Comparison of ENCODE assay signal across 10 cellular contexts in the genomic region with DNA sequence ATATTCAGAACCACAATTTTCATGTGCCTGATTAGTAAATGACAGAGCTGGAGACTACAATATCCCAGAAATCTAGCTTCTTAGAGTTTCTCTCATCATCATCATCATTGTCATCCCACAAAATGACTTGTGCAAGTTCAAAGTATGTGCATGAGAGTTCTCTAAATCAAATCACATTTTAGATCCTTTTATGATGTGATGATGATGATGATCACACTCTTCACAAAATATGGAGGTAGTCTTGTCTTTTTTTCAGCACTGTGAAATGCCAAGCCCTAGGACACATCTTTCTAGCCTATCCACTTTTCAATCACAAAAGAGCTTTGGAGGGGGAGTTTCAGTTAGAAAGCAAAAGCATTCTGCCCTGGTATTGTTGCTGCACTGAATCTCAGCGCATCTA. TPM values are rescaled to one million over a fixed set of nuclear protein-coding genes. Genes with fewer than 3 reads are reported as not detected.
DNase-seq lines count a peak whose midpoint lies in the region; ATAC-seq and TF ChIP-seq lines count a peak whose summit lies in the region.
"Had no signal": no experiment of that assay in that cellular context is flagged by ENCODE, and none has a peak within 500 bp of the region (broad histone marks: within the 10 kb centered on the region; RNA-seq: fewer than 3 reads in every experiment).

No MANE protein-coding gene starts in this region.

- intact Hi-C loops in transverse colon (cut with DNase I; ENCODE audit: low total_unique reads), result no loop called here

- H3K9me3 Mint-ChIP-seq in activated naive CD4-positive, alpha-beta T cell treated with anti-CD3 and anti-CD28 coated beads, Interleukin-2, amount 10 ng/mL, durations not matched to agents 7 days and 5 days, result no peaks in the 10 kb centered on the region
- no peaks in the 10 kb centered on the region for H3K9me3 Mint-ChIP-seq in T-helper 2 cell treated with Interferon-gamma antibody and Interleukin-4, amounts not matched to agents 5 μg/mL and 100 μg/mL, for 36 hours

- H3K4me3 Mint-ChIP-seq in activated naive CD4-positive, alpha-beta T cell treated with anti-CD3 and anti-CD28 coated beads, Interleukin-2, amount 10 ng/mL, durations not matched to agents 7 days and 5 days, result peak overlapping the region; percentile 75
- H3K4me3 Mint-ChIP-seq in T-helper 2 cell treated with Interferon-gamma antibody and Interleukin-4, amounts not matched to agents 5 μg/mL and 100 μg/mL, for 36 hours, result peak overlapping the region; percentile 80

- H3K36me3 ChIP-seq in liver (ENCODE audit: control insufficient read depth in 4 of 4, insufficient read depth in 3 of 4, low read depth in 1 of 4, low read length in 3 of 4), result no peaks in the 10 kb centered on the region
- H3K36me3 ChIP-seq in transverse colon, result no peaks in the 10 kb centered on the region

- peaks cover 60% of the 10 kb centered on the region for H3K4me1 Mint-ChIP-seq in activated naive CD4-positive, alpha-beta T cell treated with anti-CD3 and anti-CD28 coated beads, Interleukin-2, amount 10 ng/mL, durations not matched to agents 7 days and 5 days
- peaks cover 25% of the 10 kb centered on the region for H3K4me1 Mint-ChIP-seq in T-helper 2 cell treated with Interferon-gamma antibody and Interleukin-4, amounts not matched to agents 5 μg/mL and 100 μg/mL, for 36 hours (ENCODE audit: low read depth)

- peak overlapping the region in 1 of 2 donors; percentile 44 for H3K9ac ChIP-seq in liver (ENCODE audit: low read depth in 1 of 2, low read length in 2 of 2)

- no peak for ATAC-seq in HG03439 (IDR thresholded peaks at IDR 0.05; ENCODE audit: unreplicated experiment)

- no peaks in the 10 kb centered on the region for H3K27me3 ChIP-seq in liver (ENCODE audit: control insufficient read depth in 4 of 4, insufficient read depth in 4 of 4, low read length in 3 of 4)
- no peaks in the 10 kb centered on the region for H3K27me3 ChIP-seq in transverse colon

- TF ChIP-seq EP300 in transverse colon (IDR thresholded peaks at IDR 0.05; ENCODE audit: low read depth), result no peak

- peak overlapping the region; percentile 85 to 87 for H3K27ac ChIP-seq in liver (ENCODE audit: low read depth in 1 of 2, low read length in 2 of 2)
- H3K27ac ChIP-seq in transverse colon, result peak overlapping the region; percentile 59 to 77 (median 66)

- WGBS in liver, result 87% methylated on average over 1 of the region's 1 CpG
- 83% methylated on average over 1 of the region's 1 CpG; no CpG with 5 or more reads in 1 of the 2 donors for WGBS in transverse colon (ENCODE audit: low coverage in 1 of 2), 2 donors

- H3K4me1 ChIP-seq in liver (ENCODE audit: control insufficient read depth in 4 of 4, insufficient read depth in 4 of 4, low read length in 3 of 4) (peaks cover 2 to 28% (median 20%) of the 10 kb centered on the region in 4 donors), transverse colon (peaks cover 0 to 46% (median 5%) of the 10 kb centered on the region in 4 donors)
- H3K4me1 ChIP-seq: psoas muscle had no signal

- no peak for DNase-seq in activated naive CD4-positive, alpha-beta T cell treated with anti-CD3 and anti-CD28 coated beads, Interleukin-2, amount 10 ng/mL, durations not matched to agents 7 days and 5 days
- no peak for DNase-seq in activated naive CD4-positive, alpha-beta T cell treated with Interleukin-2 at 50 U/mL for 16 hours
- DNase-seq in T-helper 2 cell treated with Interferon-gamma antibody and Interleukin-4, amounts not matched to agents 5 μg/mL and 100 μg/mL, for 36 hours (ENCODE audit: low spot score), result no peak
- DNase-seq in transverse colon, result no peak
- DNase-seq in NCI-H510A (lab: John Stamatoyannopoulos, UW), result no peak
- DNase-seq in occipital lobe (lab: John Stamatoyannopoulos, UW), result no peak
- DNase-seq: kidney, psoas muscle had no signal

- H3K4me3 ChIP-seq in liver (ENCODE audit: low read depth in 1 of 3, low read length in 3 of 3) (no peak overlapping the region), transverse colon (no peak overlapping the region)

- H3K36me3 Mint-ChIP-seq in activated naive CD4-positive, alpha-beta T cell treated with anti-CD3 and anti-CD28 coated beads, Interleukin-2, amount 10 ng/mL, durations not matched to agents 7 days and 5 days, result peaks cover 8% of the 10 kb centered on the region
- H3K36me3 Mint-ChIP-seq in T-helper 2 cell treated with Interferon-gamma antibody and Interleukin-4, amounts not matched to agents 5 μg/mL and 100 μg/mL, for 36 hours (ENCODE audit: low read depth), result no peaks in the 10 kb centered on the region

- CTCF ChIA-PET in activated naive CD4-positive, alpha-beta T cell treated with anti-CD3 and anti-CD28 coated beads, Interleukin-2, amount 10 ng/mL, durations not matched to agents 7 days and 5 days (lab: Charles Lee), result interaction anchor here (1.7 kb wide), 1 partner anchor 262 kb away, joined by 4 read pairs; a partner anchor contains a TSS

- in situ Hi-C loops in transverse colon (cut with MboI; ENCODE audit: low pct_ligation_motif_present in 1 of 4, low pct_unique_long_range_greater_than_20kb in 1 of 4, low sequenced_read_pairs in 3 of 4), result no loop called here

- TF ChIP-seq POLR2A in transverse colon (IDR thresholded peaks at IDR 0.05), result no peak

- H3K27ac Mint-ChIP-seq in activated naive CD4-positive, alpha-beta T cell treated with anti-CD3 and anti-CD28 coated beads, Interleukin-2, amount 10 ng/mL, durations not matched to agents 7 days and 5 days, result peak overlapping the region; percentile 97
- H3K27ac Mint-ChIP-seq in T-helper 2 cell treated with Interferon-gamma antibody and Interleukin-4, amounts not matched to agents 5 μg/mL and 100 μg/mL, for 36 hours, result peak overlapping the region; percentile 89

- H3K9me3 ChIP-seq in liver (ENCODE audit: control insufficient read depth in 4 of 4, low read length in 3 of 4), result no peaks in the 10 kb centered on the region
- no peaks in the 10 kb centered on the region for H3K9me3 ChIP-seq in transverse colon
- H3K9me3 ChIP-seq: psoas muscle had no signal

- no peak for TF ChIP-seq RAD21 in liver (IDR thresholded peaks at IDR 0.05)

- H3K27me3 Mint-ChIP-seq in activated naive CD4-positive, alpha-beta T cell treated with anti-CD3 and anti-CD28 coated beads, Interleukin-2, amount 10 ng/mL, durations not matched to agents 7 days and 5 days, result no peaks in the 10 kb centered on the region
- no peaks in the 10 kb centered on the region for H3K27me3 Mint-ChIP-seq in T-helper 2 cell treated with Interferon-gamma antibody and Interleukin-4, amounts not matched to agents 5 μg/mL and 100 μg/mL, for 36 hours (ENCODE audit: low read depth)

- no peak for TF ChIP-seq CTCF in liver (IDR thresholded peaks at IDR 0.05; ENCODE audit: low read depth, low read length, missing input control)
- TF ChIP-seq CTCF in transverse colon (IDR thresholded peaks at IDR 0.05), result no peak

TF ChIP-seq in liver, 16 proteins besides CTCF, POLR2A, EP300 and RAD21 (continues in another document):
- TF ChIP-seq, protein P1, sequence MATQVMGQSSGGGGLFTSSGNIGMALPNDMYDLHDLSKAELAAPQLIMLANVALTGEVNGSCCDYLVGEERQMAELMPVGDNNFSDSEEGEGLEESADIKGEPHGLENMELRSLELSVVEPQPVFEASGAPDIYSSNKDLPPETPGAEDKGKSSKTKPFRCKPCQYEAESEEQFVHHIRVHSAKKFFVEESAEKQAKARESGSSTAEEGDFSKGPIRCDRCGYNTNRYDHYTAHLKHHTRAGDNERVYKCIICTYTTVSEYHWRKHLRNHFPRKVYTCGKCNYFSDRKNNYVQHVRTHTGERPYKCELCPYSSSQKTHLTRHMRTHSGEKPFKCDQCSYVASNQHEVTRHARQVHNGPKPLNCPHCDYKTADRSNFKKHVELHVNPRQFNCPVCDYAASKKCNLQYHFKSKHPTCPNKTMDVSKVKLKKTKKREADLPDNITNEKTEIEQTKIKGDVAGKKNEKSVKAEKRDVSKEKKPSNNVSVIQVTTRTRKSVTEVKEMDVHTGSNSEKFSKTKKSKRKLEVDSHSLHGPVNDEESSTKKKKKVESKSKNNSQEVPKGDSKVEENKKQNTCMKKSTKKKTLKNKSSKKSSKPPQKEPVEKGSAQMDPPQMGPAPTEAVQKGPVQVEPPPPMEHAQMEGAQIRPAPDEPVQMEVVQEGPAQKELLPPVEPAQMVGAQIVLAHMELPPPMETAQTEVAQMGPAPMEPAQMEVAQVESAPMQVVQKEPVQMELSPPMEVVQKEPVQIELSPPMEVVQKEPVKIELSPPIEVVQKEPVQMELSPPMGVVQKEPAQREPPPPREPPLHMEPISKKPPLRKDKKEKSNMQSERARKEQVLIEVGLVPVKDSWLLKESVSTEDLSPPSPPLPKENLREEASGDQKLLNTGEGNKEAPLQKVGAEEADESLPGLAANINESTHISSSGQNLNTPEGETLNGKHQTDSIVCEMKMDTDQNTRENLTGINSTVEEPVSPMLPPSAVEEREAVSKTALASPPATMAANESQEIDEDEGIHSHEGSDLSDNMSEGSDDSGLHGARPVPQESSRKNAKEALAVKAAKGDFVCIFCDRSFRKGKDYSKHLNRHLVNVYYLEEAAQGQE (IDR thresholded peaks at IDR 0.05), result no peak
- TF ChIP-seq HNF4A (conservative IDR thresholded peaks at IDR 0.05) (no peak), SP1 (IDR thresholded peaks at IDR 0.05) (no peak), RXRA (IDR thresholded peaks at IDR 0.05) (no peak), FOXA1 (IDR thresholded peaks at IDR 0.05) (no peak), NR2F2 (IDR thresholded peaks at IDR 0.05) (no peak), FOXA2 (IDR thresholded peaks at IDR 0.05) (no peak), JUND (IDR thresholded peaks at IDR 0.05) (no peak)
- TF ChIP-seq, protein P2, sequence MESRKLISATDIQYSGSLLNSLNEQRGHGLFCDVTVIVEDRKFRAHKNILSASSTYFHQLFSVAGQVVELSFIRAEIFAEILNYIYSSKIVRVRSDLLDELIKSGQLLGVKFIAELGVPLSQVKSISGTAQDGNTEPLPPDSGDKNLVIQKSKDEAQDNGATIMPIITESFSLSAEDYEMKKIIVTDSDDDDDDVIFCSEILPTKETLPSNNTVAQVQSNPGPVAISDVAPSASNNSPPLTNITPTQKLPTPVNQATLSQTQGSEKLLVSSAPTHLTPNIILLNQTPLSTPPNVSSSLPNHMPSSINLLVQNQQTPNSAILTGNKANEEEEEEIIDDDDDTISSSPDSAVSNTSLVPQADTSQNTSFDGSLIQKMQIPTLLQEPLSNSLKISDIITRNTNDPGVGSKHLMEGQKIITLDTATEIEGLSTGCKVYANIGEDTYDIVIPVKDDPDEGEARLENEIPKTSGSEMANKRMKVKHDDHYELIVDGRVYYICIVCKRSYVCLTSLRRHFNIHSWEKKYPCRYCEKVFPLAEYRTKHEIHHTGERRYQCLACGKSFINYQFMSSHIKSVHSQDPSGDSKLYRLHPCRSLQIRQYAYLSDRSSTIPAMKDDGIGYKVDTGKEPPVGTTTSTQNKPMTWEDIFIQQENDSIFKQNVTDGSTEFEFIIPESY (IDR thresholded peaks at IDR 0.05), result no peak
- TF ChIP-seq, protein P3, sequence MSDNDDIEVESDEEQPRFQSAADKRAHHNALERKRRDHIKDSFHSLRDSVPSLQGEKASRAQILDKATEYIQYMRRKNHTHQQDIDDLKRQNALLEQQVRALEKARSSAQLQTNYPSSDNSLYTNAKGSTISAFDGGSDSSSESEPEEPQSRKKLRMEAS (IDR thresholded peaks at IDR 0.05), result no peak

RNA-seq across cellular contexts. Expression of a gene that starts 7.4 kb away (rescaled TPM):
- 100 to 1,000 TPM; 104 to 149 TPM for total RNA-seq in liver
- 10 to 100 TPM; 20.6 to 60.3 TPM for polyA plus RNA-seq in liver
- 10 to 100 TPM in 3 of 4 donors, 1 to 10 TPM in 1; 4.6 to 40.8 (median 34.3) TPM for total RNA-seq in transverse colon
- total RNA-seq in occipital lobe, result 2.8 TPM
